Comparison of ENCODE assay signal across 6 cellular contexts in genomic region chr1:155126494-155127104, GRCh38. TPM values are rescaled to one million over a fixed set of nuclear protein-coding genes. Genes with fewer than 3 reads are reported as not detected.
DNase-seq lines count a peak whose midpoint lies in the region; ATAC-seq lines count a peak whose summit lies in the region.

No MANE protein-coding gene starts in this region.

- H3K27me3 Mint-ChIP-seq in central memory CD8-positive, alpha-beta T cell, result peaks cover 44% of the 10 kb centered on the region
- H3K27me3 Mint-ChIP-seq in naive thymus-derived CD4-positive, alpha-beta T cell, result peaks cover 0 to 71% (median 7%) of the 10 kb centered on the region in 5 donors

- peak overlapping the region; percentile 81 for H3K4me3 Mint-ChIP-seq in central memory CD8-positive, alpha-beta T cell
- H3K4me3 Mint-ChIP-seq in naive thymus-derived CD4-positive, alpha-beta T cell, result peak overlapping the region; percentile 84 to 97 (median 92)

- CTCF ChIA-PET in naive thymus-derived CD4-positive, alpha-beta T cell (lab: Charles Lee), result interaction anchor here (0.9 to 1.8 kb wide), 3 partner anchors 35 to 48 kb away, joined by 3 to 4 read pairs (median 4); no protein-coding TSS in a partner anchor

- ATAC-seq in central memory CD8-positive, alpha-beta T cell (replicated peaks; ENCODE audit: extremely low read depth, poor library complexity, severe bottlenecking), result peak; percentile 93
- peak; percentile 81 for ATAC-seq in naive thymus-derived CD4-positive, alpha-beta T cell
- ATAC-seq in HG03342 (IDR thresholded peaks at IDR 0.05; ENCODE audit: unreplicated experiment), result no peak

- DNase-seq in COLO668 (lab: John Stamatoyannopoulos, UW; ENCODE audit: unreplicated experiment), result peak; percentile 94
- peak; percentile 50 for DNase-seq in NCI-H748 treated with DMSO at 0.1 percent for 48 hours (lab: John Stamatoyannopoulos, UW)
- DNase-seq in central memory CD8-positive, alpha-beta T cell (ENCODE audit: low spot score in 2 of 2), result peak in 1 of 2 donors; percentile 50
- DNase-seq in naive thymus-derived CD4-positive, alpha-beta T cell, result peak in 8 of 9 donors; percentile 34 to 63 (median 44)
- DNase-seq in pons (ENCODE audit: low spot score), result no peak

- peaks cover 24 to 27% of the 10 kb centered on the region in 2 donors for H3K4me1 ChIP-seq in naive thymus-derived CD4-positive, alpha-beta T cell (ENCODE audit: control insufficient read depth in 2 of 2, insufficient read depth in 2 of 2, low read length in 2 of 2)

- peak overlapping the region; percentile 30 for H3K27ac Mint-ChIP-seq in central memory CD8-positive, alpha-beta T cell (ENCODE audit: low read depth)
- peak overlapping the region in 8 of 9 donors; percentile 40 to 88 (median 80) for H3K27ac Mint-ChIP-seq in naive thymus-derived CD4-positive, alpha-beta T cell

- peaks cover 0 to 6% (median 0%) of the 10 kb centered on the region in 3 experiments for H3K36me3 ChIP-seq in naive thymus-derived CD4-positive, alpha-beta T cell (ENCODE audit: control insufficient read depth in 2 of 3, insufficient read depth in 3 of 3, low read length in 3 of 3)

- no peak overlapping the region for H3K27ac ChIP-seq in naive thymus-derived CD4-positive, alpha-beta T cell (ENCODE audit: low read depth, low read length)

- no peaks in the 10 kb centered on the region for H3K9me3 ChIP-seq in naive thymus-derived CD4-positive, alpha-beta T cell (ENCODE audit: control insufficient read depth in 2 of 3, low read length in 3 of 3)

- peak overlapping the region; percentile 63 for H3K4me3 ChIP-seq in naive thymus-derived CD4-positive, alpha-beta T cell (ENCODE audit: low read length)

- H3K27me3 ChIP-seq in naive thymus-derived CD4-positive, alpha-beta T cell (ENCODE audit: control insufficient read depth in 2 of 2, insufficient read depth in 2 of 2, low read length in 2 of 2), result peaks cover 0 to 6% of the 10 kb centered on the region in 2 donors

- no peaks in the 10 kb centered on the region for H3K9me3 Mint-ChIP-seq in central memory CD8-positive, alpha-beta T cell
- no peaks in the 10 kb centered on the region for H3K9me3 Mint-ChIP-seq in naive thymus-derived CD4-positive, alpha-beta T cell

- H3K36me3 Mint-ChIP-seq in central memory CD8-positive, alpha-beta T cell (ENCODE audit: insufficient read depth), result no peaks in the 10 kb centered on the region
- peaks cover 0 to 2% (median under 1%) of the 10 kb centered on the region in 5 donors for H3K36me3 Mint-ChIP-seq in naive thymus-derived CD4-positive, alpha-beta T cell

- POLR2A ChIA-PET in naive thymus-derived CD4-positive, alpha-beta T cell (lab: Charles Lee), result interaction anchor here (1.1 to 1.2 kb wide), 2 partner anchors 8 to 66 kb away, joined by 3 to 4 read pairs; no protein-coding TSS in a partner anchor

- intact Hi-C loops in naive thymus-derived CD4-positive, alpha-beta T cell (cut with micrococcal nuclease), result loop anchor here (1.0 kb wide), 3 partner anchors 9 to 35 kb away; partner anchors contain the start of gene SLC50A1 (in 1 of the 2)

- peaks cover 24% of the 10 kb centered on the region for H3K4me1 Mint-ChIP-seq in central memory CD8-positive, alpha-beta T cell
- H3K4me1 Mint-ChIP-seq in naive thymus-derived CD4-positive, alpha-beta T cell, result peaks cover 20 to 45% (median 35%) of the 10 kb centered on the region in 7 donors

RNA-seq across cellular contexts. Expression of gene EFNA1, which starts 1.1 kb away (rescaled TPM):
- 1 to 10 TPM in 4 of 5 experiments, not detected in 1; 4.0 to 7.3 (median 5.6) TPM for total RNA-seq in naive thymus-derived CD4-positive, alpha-beta T cell
- 10 to 100 TPM; 11.1 to 16.8 TPM for polyA plus RNA-seq in naive thymus-derived CD4-positive, alpha-beta T cell

RNA-seq across cellular contexts. Expression of gene SLC50A1, which starts 9.1 kb away (rescaled TPM):
- 10 to 100 TPM; 21.1 to 35.6 (median 24.3) TPM for total RNA-seq in naive thymus-derived CD4-positive, alpha-beta T cell
- 10 to 100 TPM; 51.0 to 64.8 TPM for polyA plus RNA-seq in naive thymus-derived CD4-positive, alpha-beta T cell

RNA-seq across cellular contexts. Expression of gene DPM3, which starts 13.7 kb away (rescaled TPM):
- 10 to 100 TPM; 29.1 to 50.4 (median 43.8) TPM for total RNA-seq in naive thymus-derived CD4-positive, alpha-beta T cell
- polyA plus RNA-seq in naive thymus-derived CD4-positive, alpha-beta T cell, result 100 to 1,000 TPM in 1 of 2 donors, 10 to 100 TPM in 1; 99.2 to 128 TPM

RNA-seq across cellular contexts. Expression of gene KRTCAP2, which starts 46.5 kb away (rescaled TPM):
- 100 to 1,000 TPM in 4 of 5 experiments, 10 to 100 TPM in 1; 97.4 to 236 (median 155) TPM for total RNA-seq in naive thymus-derived CD4-positive, alpha-beta T cell
- 100 to 1,000 TPM; 450 to 469 TPM for polyA plus RNA-seq in naive thymus-derived CD4-positive, alpha-beta T cell

RNA-seq across cellular contexts. Expression of gene TRIM46, which starts 47.0 kb away (rescaled TPM):
- total RNA-seq in naive thymus-derived CD4-positive, alpha-beta T cell, result 10 to 100 TPM in 1 of 5 experiments, 1 to 10 TPM in 4; 3.5 to 21.9 (median 4.1) TPM
- polyA plus RNA-seq in naive thymus-derived CD4-positive, alpha-beta T cell, result 1 to 10 TPM in 1 of 2 donors, under 1 TPM in 1; 0.69 to 1.3 TPM
